In the genomic region with DNA sequence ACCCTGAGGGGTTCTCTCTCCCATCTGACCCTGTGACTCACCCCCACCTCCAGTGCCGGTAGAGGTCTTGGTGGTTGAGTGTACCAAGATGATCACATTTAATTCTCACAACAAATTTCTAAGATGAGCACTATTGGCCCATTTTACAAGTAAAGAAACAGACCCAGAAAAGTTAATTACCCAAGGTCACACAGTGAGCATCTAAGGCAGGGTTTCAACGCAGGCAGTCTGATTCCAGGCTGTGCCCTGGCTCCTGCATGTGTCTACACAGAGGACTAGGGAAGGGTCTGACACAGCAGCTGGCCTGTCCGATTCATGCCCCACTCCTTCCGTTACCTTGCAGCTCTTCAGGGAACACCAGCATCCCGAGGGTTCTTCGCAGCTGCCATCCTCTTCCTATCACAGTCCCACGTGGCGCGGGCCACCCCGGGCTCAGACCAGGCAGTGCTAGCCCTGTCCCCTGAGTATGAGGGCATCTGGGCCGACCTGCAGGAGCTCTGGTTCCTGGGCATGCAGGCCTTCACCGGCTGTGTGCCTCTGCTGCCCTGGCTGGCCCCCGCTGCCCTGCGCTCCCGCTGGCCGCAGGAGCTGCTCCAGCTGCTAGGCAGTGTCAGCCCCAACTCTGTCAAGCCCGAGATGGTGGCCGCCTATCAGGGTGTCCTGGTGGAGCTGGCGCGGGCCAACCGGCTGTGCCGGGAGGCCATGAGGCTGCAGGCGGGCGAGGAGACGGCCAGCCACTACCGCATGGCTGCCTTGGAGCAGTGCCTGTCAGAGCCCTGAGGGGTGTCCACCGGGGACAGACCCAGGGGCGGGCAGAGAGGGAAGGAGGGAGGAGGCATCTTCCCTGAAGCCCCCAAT, we compare ENCODE assay signal across 13 cellular contexts. TPM values are rescaled to one million over a fixed set of nuclear protein-coding genes. Genes with fewer than 3 reads are reported as not detected.
A peak's percentile ranks its signal among the peaks of the same experiment; 100 is the strongest.
DNase-seq lines count a peak whose midpoint lies in the region; TF ChIP-seq lines count a peak whose summit lies in the region.
"Had no signal": no experiment of that assay in that cellular context is flagged by ENCODE, and none has a peak within 500 bp of the region (broad histone marks: within the 10 kb centered on the region; RNA-seq: fewer than 3 reads in every experiment).

No MANE protein-coding gene starts in this region.

- H3K4me2 ChIP-seq in KMS-11 = no peak overlapping the region

- H2AFZ ChIP-seq in KMS-11 (ENCODE audit: low read depth) = no peak overlapping the region

- H3K4me1 ChIP-seq in KMS-11 (ENCODE audit: low read depth, poor library complexity, severe bottlenecking) (no peaks in the 10 kb centered on the region), tibial artery (peaks cover 3 to 20% (median 13%) of the 10 kb centered on the region in 4 donors)

- peaks cover 59% of the 10 kb centered on the region for H3K36me3 Mint-ChIP-seq in activated T-cell treated with anti-CD3 and anti-CD28 coated beads, Interleukin-2, amount 50 U/mL, for 24 hours (ENCODE audit: low read depth)
- H3K36me3 Mint-ChIP-seq in chondrocyte (ENCODE audit: low read depth) = peaks cover 15% of the 10 kb centered on the region

- no peak for DNase-seq in activated T-cell treated with anti-CD3 and anti-CD28 coated beads, Interleukin-2, amount 50 U/mL, for 24 hours
- DNase-seq in activated T-cell treated with anti-CD3 and anti-CD28 coated beads, Interleukin-2, amount 50 U/mL, for 1 hour = no peak
- DNase-seq in chondrocyte (ENCODE audit: low spot score) (no peak), posterior vena cava (ENCODE audit: low spot score) (peak; percentile 74), SIG-M5 treated with dmso at 0.1 percent for 504 hours (lab: John Stamatoyannopoulos, UW; ENCODE audit: unreplicated experiment) (no peak), tibial artery (no peak), H4 (ENCODE audit: low spot score) (no peak)
- DNase-seq: NCI-H524 treated with DMSO at 0.1 percent for 48 hours had no signal

- H3K79me2 ChIP-seq in KMS-11 (ENCODE audit: insufficient read depth, low read depth) = no peaks in the 10 kb centered on the region

- no peaks in the 10 kb centered on the region for H3K27me3 ChIP-seq in KMS-11 (ENCODE audit: insufficient read depth, low read depth)
- peaks cover 0 to 13% of the 10 kb centered on the region in 2 donors for H3K27me3 ChIP-seq in tibial artery

- H3K9me3 Mint-ChIP-seq in activated T-cell treated with anti-CD3 and anti-CD28 coated beads, Interleukin-2, amount 50 U/mL, for 24 hours = no peaks in the 10 kb centered on the region
- H3K9me3 Mint-ChIP-seq in chondrocyte (ENCODE audit: low read depth) = no peaks in the 10 kb centered on the region
- H3K9me3 Mint-ChIP-seq: activated naive CD8-positive, alpha-beta T cell treated with anti-CD3 and anti-CD28 coated beads, Interleukin-2, amount 50 U/mL, for 24 hours; activated T-helper 1 cell treated with anti-CD3 and anti-CD28 coated beads, Interleukin-12 subunit alpha, Interleukin-12 subunit beta, Interleukin-2, Interleukin-4 antibody, amounts not matched to agents 30 ng/mL and 10 ng/mL and 1 ng/mL, durations not matched to agents 14 hours and 24 hours and 36 hours had no signal

- intact Hi-C loops in posterior vena cava (cut with DNase I) = loop anchor here in 1 of 2 donors (5.0 kb wide), 2 partner anchors 113 to 162 kb away; no protein-coding TSS in a partner anchor
- intact Hi-C loops in tibial artery (cut with DNase I; ENCODE audit: low total_unique reads) = loop anchor here (5.0 kb wide), 3 partner anchors 162 to 722 kb away; no protein-coding TSS in a partner anchor

- peak; percentile 24 for TF ChIP-seq CTCF in KMS-11 (conservative IDR thresholded peaks at IDR 0.05; ENCODE audit: low read depth, low read length)
- TF ChIP-seq CTCF in chondrocyte (IDR thresholded peaks at IDR 0.05) = peak; percentile 68
- TF ChIP-seq CTCF in tibial artery (IDR thresholded peaks at IDR 0.05) = no peak

- no peaks in the 10 kb centered on the region for H3K27me3 Mint-ChIP-seq in activated T-cell treated with anti-CD3 and anti-CD28 coated beads, Interleukin-2, amount 50 U/mL, for 24 hours
- H3K27me3 Mint-ChIP-seq in chondrocyte (ENCODE audit: low read depth) = peaks cover 2% of the 10 kb centered on the region
- H3K27me3 Mint-ChIP-seq: activated naive CD8-positive, alpha-beta T cell treated with anti-CD3 and anti-CD28 coated beads, Interleukin-2, amount 50 U/mL, for 24 hours had no signal

- H3K27ac ChIP-seq in KMS-11 (no peak overlapping the region), tibial artery (no peak overlapping the region)
- H3K27ac ChIP-seq: cardiac muscle cell, heart left ventricle had no signal

- H4K20me1 ChIP-seq in KMS-11 (ENCODE audit: insufficient read depth) = no peaks in the 10 kb centered on the region

- peaks cover 37% of the 10 kb centered on the region for H3K4me1 Mint-ChIP-seq in activated T-cell treated with anti-CD3 and anti-CD28 coated beads, Interleukin-2, amount 50 U/mL, for 24 hours (ENCODE audit: low read depth)
- H3K4me1 Mint-ChIP-seq in chondrocyte (ENCODE audit: low read depth) = peaks cover 23% of the 10 kb centered on the region

- H3K27ac Mint-ChIP-seq in activated T-cell treated with anti-CD3 and anti-CD28 coated beads, Interleukin-2, amount 50 U/mL, for 24 hours = peak overlapping the region; percentile 61
- H3K27ac Mint-ChIP-seq in chondrocyte (ENCODE audit: unreplicated experiment) = no peak overlapping the region
- H3K27ac Mint-ChIP-seq: activated naive CD8-positive, alpha-beta T cell treated with anti-CD3 and anti-CD28 coated beads, Interleukin-2, amount 50 U/mL, for 24 hours; activated T-helper 1 cell treated with anti-CD3 and anti-CD28 coated beads, Interleukin-12 subunit alpha, Interleukin-12 subunit beta, Interleukin-2, Interleukin-4 antibody, amounts not matched to agents 30 ng/mL and 10 ng/mL and 1 ng/mL, durations not matched to agents 14 hours and 24 hours and 36 hours had no signal

- no peaks in the 10 kb centered on the region for H3K9me3 ChIP-seq in tibial artery
- H3K9me3 ChIP-seq: heart left ventricle had no signal

- H3K4me3 Mint-ChIP-seq in activated T-cell treated with anti-CD3 and anti-CD28 coated beads, Interleukin-2, amount 50 U/mL, for 24 hours = no peak overlapping the region
- H3K4me3 Mint-ChIP-seq in chondrocyte (ENCODE audit: unreplicated experiment) = no peak overlapping the region
- H3K4me3 Mint-ChIP-seq: activated naive CD8-positive, alpha-beta T cell treated with anti-CD3 and anti-CD28 coated beads, Interleukin-2, amount 50 U/mL, for 24 hours had no signal

- H3K36me3 ChIP-seq in KMS-11 (ENCODE audit: insufficient read depth) = no peaks in the 10 kb centered on the region
- peaks cover 0 to 58% (median 23%) of the 10 kb centered on the region in 3 donors for H3K36me3 ChIP-seq in tibial artery
- H3K36me3 ChIP-seq: cardiac muscle cell had no signal

- H3K4me3 ChIP-seq in KMS-11 (IDR thresholded peaks at IDR 0.05; ENCODE audit: insufficient read depth, low read depth, low read length) (no peak overlapping the region), tibial artery (no peak overlapping the region)
- H3K4me3 ChIP-seq: cardiac muscle cell, heart left ventricle had no signal

- no peak overlapping the region for H3K9ac ChIP-seq in KMS-11

RNA-seq across cellular contexts. Expression of a gene that starts 7.5 kb away (rescaled TPM):
- 35.3 to 46.5 TPM (median 36.4 TPM) in 3 replicates for total RNA-seq in chondrocyte
- 10 to 100 TPM; 16.6 to 22.6 TPM for total RNA-seq in posterior vena cava
- 8.0 and 9.9 TPM in 2 replicates for total RNA-seq in H4 (2014; rRNA removed; shearing (Covaris generic))

RNA-seq across cellular contexts. Expression of a gene that starts 7.9 kb away (rescaled TPM):
- total RNA-seq in chondrocyte = 26.9 to 40.8 TPM (median 28.7 TPM) in 3 replicates
- total RNA-seq in posterior vena cava = 10 to 100 TPM; 28.4 to 28.6 TPM
- total RNA-seq in H4 (2014; rRNA removed; shearing (Covaris generic)) = 16.1 and 21.9 TPM in 2 replicates

RNA-seq across cellular contexts. Expression of a gene that starts 8.0 kb away (rescaled TPM):
- total RNA-seq in chondrocyte (0.92 to 1.4 TPM (median 0.97 TPM) in 3 replicates), posterior vena cava (under 1 TPM; 0.65 to 0.81 TPM)
- not detected in 2 replicates for total RNA-seq in H4 (2014; rRNA removed; shearing (Covaris generic))

Comparison
In these comparisons a context has a peak if more than half of its experiments do, and no peak if none do; other contexts are left out.
1. CTCF ChIP-seq: peak in KMS-11 (single experiment) and chondrocyte (single experiment); none in tibial artery (0 of 2).